In genomic region chr10:24214762-24215161, GRCh38 we compare ENCODE assay signal across 15 cellular contexts. TPM values are rescaled to one million over a fixed set of nuclear protein-coding genes. Genes with fewer than 3 reads are reported as not detected.
DNase-seq lines count a peak whose midpoint lies in the region; ATAC-seq and TF ChIP-seq lines count a peak whose summit lies in the region.
"Had no signal": no experiment of that assay in that cellular context is flagged by ENCODE, and none has a peak within 500 bp of the region (broad histone marks: within the 10 kb centered on the region; RNA-seq: fewer than 3 reads in every experiment).

No MANE protein-coding gene starts in this region.

- H3K9me3 Mint-ChIP-seq in nephron progenitor cell, result no peaks in the 10 kb centered on the region

- H3K27ac ChIP-seq in transverse colon, result peak overlapping the region; percentile 67 to 78 (median 76)
- H3K27ac ChIP-seq: 22Rv1 had no signal

- H3K27me3 Mint-ChIP-seq in nephron progenitor cell (ENCODE audit: low read depth, poor library complexity), result peaks cover 3% of the 10 kb centered on the region

- no peak overlapping the region for H3K4me3 Mint-ChIP-seq in nephron progenitor cell
- H3K4me3 Mint-ChIP-seq: activated T-cell treated with anti-CD3 and anti-CD28 coated beads, Interleukin-2, amount 50 U/mL, for 24 hours had no signal

- in situ Hi-C loops in transverse colon (cut with MboI; ENCODE audit: low pct_ligation_motif_present in 1 of 4, low pct_unique_long_range_greater_than_20kb in 1 of 4, low sequenced_read_pairs in 3 of 4), result loop anchor here in 2 of 4 donors (25.0 kb wide), 2 partner anchors 298 to 902 kb away; no protein-coding TSS in a partner anchor

- no peak overlapping the region for H3K4me3 ChIP-seq in transverse colon

- peaks cover 38% of the 10 kb centered on the region for H3K36me3 Mint-ChIP-seq in nephron progenitor cell (ENCODE audit: low read depth)

- no peak for TF ChIP-seq POLR2A in transverse colon (IDR thresholded peaks at IDR 0.05)

- no peaks in the 10 kb centered on the region for H3K27me3 ChIP-seq in transverse colon

- TF ChIP-seq CTCF in nephron progenitor cell (IDR thresholded peaks at IDR 0.05) (no peak), transverse colon (IDR thresholded peaks at IDR 0.05) (no peak)

- H3K27ac Mint-ChIP-seq in nephron progenitor cell, result peak overlapping the region; percentile 72
- H3K27ac Mint-ChIP-seq: activated T-cell treated with anti-CD3 and anti-CD28 coated beads, Interleukin-2, amount 50 U/mL, for 24 hours had no signal

- peak; percentile 13 to 70 for ATAC-seq in left cardiac atrium

- intact Hi-C loops in left cardiac atrium (cut with DNase I) (loop anchor here (10.0 kb wide), 2 partner anchors 140 to 290 kb away; no protein-coding TSS in a partner anchor), transverse colon (cut with DNase I; ENCODE audit: low total_unique reads) (no loop called here)

- WGBS in transverse colon (ENCODE audit: low coverage in 1 of 2), 2 donors, result 51% methylated on average over 5 of the region's 5 CpGs; no CpG with 5 or more reads in 1 of the 2 donors

- TF ChIP-seq EP300 in transverse colon (IDR thresholded peaks at IDR 0.05; ENCODE audit: low read depth), result no peak

- H3K4me1 ChIP-seq in transverse colon, result peaks cover 6 to 22% (median 13%) of the 10 kb centered on the region in 4 donors

- H3K9me3 ChIP-seq in transverse colon, result no peaks in the 10 kb centered on the region

- no peaks in the 10 kb centered on the region for H3K36me3 ChIP-seq in transverse colon

- DNase-seq in DMS53 (lab: John Stamatoyannopoulos, UW), result peak; percentile 52
- DNase-seq in DMS53 treated with DMSO at 0.1 percent for 48 hours (lab: John Stamatoyannopoulos, UW; ENCODE audit: unreplicated experiment), result no peak
- peak; percentile 36 for DNase-seq in left cardiac atrium
- DNase-seq in nephron progenitor cell, result no peak
- no peak for DNase-seq in transverse colon
- DNase-seq in NCI-H1436 treated with DMSO at 0.1 percent for 48 hours (lab: John Stamatoyannopoulos, UW), result no peak
- no peak for DNase-seq in RPMI8226
- DNase-seq in GM19238 (ENCODE audit: insufficient read length, low spot score), result no peak
- DNase-seq: activated CD4-positive, alpha-beta T cell treated with anti-CD3 and anti-CD28 coated beads for 48 hours; activated T-cell treated with anti-CD3 and anti-CD28 coated beads, Interleukin-2, amount 50 U/mL, for 24 hours; C1 segment of cervical spinal cord; mesenchymal stem cell; SHP77; stimulated activated CD4-positive, alpha-beta T cell treated with anti-CD3 and anti-CD28 coated beads, Interleukin-2, amount 100 ng/mL, for 24 hours had no signal

- H3K4me1 Mint-ChIP-seq in nephron progenitor cell, result peaks cover 64% of the 10 kb centered on the region

RNA-seq across cellular contexts. Expression of gene KIAA1217, which starts 5.8 kb away (rescaled TPM):
- 10 to 100 TPM; 19.5 to 32.6 TPM for total RNA-seq in left cardiac atrium
- total RNA-seq in transverse colon, result 100 to 1,000 TPM in 1 of 4 donors, 10 to 100 TPM in 3; 56.5 to 175 (median 72.0) TPM

Comparison
In these comparisons a context has a peak if more than half of its experiments do, and no peak if none do; other contexts are left out.
1. DNase-seq: peak in DMS53 (single experiment) and left cardiac atrium (single experiment); none in DMS53 treated with DMSO at 0.1 percent for 48 hours (single experiment), nephron progenitor cell (single experiment), transverse colon (single experiment), NCI-H1436 treated with DMSO at 0.1 percent for 48 hours (single experiment), RPMI8226 (single experiment) and GM19238 (single experiment).